ENCODE assay signal across 8 cellular contexts in genomic region chr6:99393366-99393697, GRCh38. TPM values are rescaled to one million over a fixed set of nuclear protein-coding genes. Genes with fewer than 3 reads are reported as not detected.
A peak's percentile ranks its signal among the peaks of the same experiment; 100 is the strongest.
DNase-seq lines count a peak whose midpoint lies in the region; ATAC-seq, FAIRE-seq and TF ChIP-seq lines count a peak whose summit lies in the region.

No MANE protein-coding gene starts in this region.

- H3K4me3 ChIP-seq in HEK293 (ENCODE audit: low read depth, low read length) (peak overlapping the region; percentile 71), OCI-LY7 (ENCODE audit: low read depth, low read length, poor library complexity, severe bottlenecking) (peak overlapping the region; percentile 74), parathyroid adenoma (ENCODE audit: low read depth, low read length) (peak overlapping the region; percentile 99)

- DNase-seq in OCI-LY7 (ENCODE audit: low spot score) = no peak
- no peak for DNase-seq in KBM-7
- no peak for DNase-seq in GM12892 (ENCODE audit: insufficient read length)
- DNase-seq in amniotic stem cell (lab: John Stamatoyannopoulos, UW) = no peak

- CTCF ChIA-PET in HEK293 (lab: Yijun Ruan, JAX) = interaction anchor here (0.5 to 1.7 kb wide), 9 partner anchors 20 to 468 kb away, joined by 3 to 10 read pairs (median 5); no protein-coding TSS in a partner anchor
- CTCF ChIA-PET in OCI-LY7 (lab: Charles Lee; ENCODE audit: unreplicated experiment) = interaction anchor here (0.6 kb wide), 1 partner anchor 67 kb away, joined by 3 read pairs; no protein-coding TSS in a partner anchor

- H3K36me3 ChIP-seq in HEK293 (ENCODE audit: control insufficient read depth in 2 of 2, insufficient read depth in 1 of 2, low read length in 2 of 2) = peaks cover 6 to 10% of the 10 kb centered on the region in 2 experiments
- peaks cover 15% of the 10 kb centered on the region for H3K36me3 ChIP-seq in OCI-LY7 (ENCODE audit: insufficient read depth, low read length)
- H3K36me3 ChIP-seq in parathyroid adenoma (ENCODE audit: control insufficient read depth, insufficient read depth, low read length) = no peaks in the 10 kb centered on the region

- peaks cover 13% of the 10 kb centered on the region; the same call in 1 of the 2 replicates for H3K79me2 ChIP-seq in OCI-LY7 (ENCODE audit: insufficient read depth, low read depth, low read length)
- H3K79me2 ChIP-seq in parathyroid adenoma = peaks cover 6% of the 10 kb centered on the region

- TF ChIP-seq CTCF in HEK293 (tag by site-specific recombination; IDR thresholded peaks at IDR 0.05) (no peak), OCI-LY7 (conservative IDR thresholded peaks at IDR 0.05; ENCODE audit: low read length) (no peak), parathyroid adenoma (IDR thresholded peaks at IDR 0.05) (no peak)

- no peaks in the 10 kb centered on the region for H3K9me2 ChIP-seq in OCI-LY7 (ENCODE audit: insufficient read depth, low read length)

- TF ChIP-seq POLR2A in GM12892 (IDR thresholded peaks at IDR 0.05; ENCODE audit: low read depth, low read length) = no peak

- H2AFZ ChIP-seq in OCI-LY7 (ENCODE audit: low read length) = peak overlapping the region; percentile 94
- H2AFZ ChIP-seq in parathyroid adenoma = peak overlapping the region; percentile 92

- BruUV-seq in OCI-LY7 (replicated peaks; lab: Mats Ljungman, UMichigan) = no TSS peak

- H3K27me3 ChIP-seq in parathyroid adenoma (ENCODE audit: control insufficient read depth, insufficient read depth, low read length) = no peaks in the 10 kb centered on the region

- H3K4me1 ChIP-seq in HEK293 (ENCODE audit: control insufficient read depth, insufficient read depth, low read length) = no peaks in the 10 kb centered on the region
- peaks cover 4% of the 10 kb centered on the region for H3K4me1 ChIP-seq in OCI-LY7 (ENCODE audit: insufficient read depth, low read length, poor library complexity, severe bottlenecking)
- no peaks in the 10 kb centered on the region for H3K4me1 ChIP-seq in parathyroid adenoma

- in situ Hi-C loops in KBM-7 (cut with MboI; ENCODE audit: low pct_unique_long_range_greater_than_20kb, low sequenced_read_pairs) = no loop called here

- H3K9ac ChIP-seq in parathyroid adenoma = no peak overlapping the region

- no peak for FAIRE-seq in GM12892 (lab: Jason Lieb, UNC)

- H3K27ac ChIP-seq in HEK293 (ENCODE audit: extremely low read depth, low read depth, low read length) (peak overlapping the region; percentile 64), OCI-LY7 (ENCODE audit: low read depth, low read length, poor library complexity, severe bottlenecking) (peak overlapping the region; percentile 74), parathyroid adenoma (peak overlapping the region; percentile 69)

- H3K4me2 ChIP-seq in OCI-LY7 (ENCODE audit: low read length) (peak overlapping the region; percentile 88), parathyroid adenoma (ENCODE audit: low read length) (peak overlapping the region; percentile 91)

- no peaks in the 10 kb centered on the region for H3K9me3 ChIP-seq in HEK293 (ENCODE audit: control insufficient read depth, insufficient read depth, low read depth, low read length)
- H3K9me3 ChIP-seq in OCI-LY7 (ENCODE audit: low read length) = no peaks in the 10 kb centered on the region
- no peaks in the 10 kb centered on the region for H3K9me3 ChIP-seq in parathyroid adenoma (ENCODE audit: control insufficient read depth, low read length)

- POLR2A ChIA-PET in HEK293 (lab: Yijun Ruan, JAX) = interaction anchor here (0.6 to 3.9 kb wide), 26 partner anchors 10 to 420 kb away, joined by 3 to 41 read pairs (median 6); partner anchors contain the start of genes CCNC, FAXC and PNISR
- POLR2A ChIA-PET in OCI-LY7 (lab: Charles Lee) = interaction anchor here (0.5 to 1.8 kb wide), 16 partner anchors 9 to 311 kb away, joined by 3 to 23 read pairs (median 3); partner anchors contain the start of genes CCNC and PNISR

- intact Hi-C loops in OCI-LY7 (cut with micrococcal nuclease; ENCODE audit: unreplicated experiment) = no loop called here

- no peaks in the 10 kb centered on the region for H4K20me1 ChIP-seq in OCI-LY7 (ENCODE audit: insufficient read depth, low read length)

- ATAC-seq in GM18511 (IDR thresholded peaks at IDR 0.05; ENCODE audit: unreplicated experiment) (peak; percentile 38), esophagus mucosa (peak; percentile 20)

TF ChIP-seq in HEK293, 187 proteins besides CTCF, POLR2A, EP300 and RAD21:
- TF ChIP-seq PATZ1 (tag by site-specific recombination; IDR thresholded peaks at IDR 0.05) = no peak

RNA-seq across cellular contexts. Expression of gene COQ3, which starts 0.7 kb away (rescaled TPM):
- total RNA-seq in OCI-LY7 (2014; rRNA removed; shearing (Covaris generic)) = 3.7 and 8.3 TPM in 2 replicates
- total RNA-seq in OCI-LY7 (2022) (10.9 and 11.1 TPM in 2 replicates), esophagus mucosa (9.2 TPM)
- polyA plus RNA-seq in GM12892 (2012; ENCODE audit: missing spikeins) = 17.9 TPM

RNA-seq across cellular contexts. Expression of gene PNISR, which starts 31.8 kb away (rescaled TPM):
- 163 and 169 TPM in 2 replicates for total RNA-seq in OCI-LY7 (2014; rRNA removed; shearing (Covaris generic))
- total RNA-seq in OCI-LY7 (2022) (176 and 201 TPM in 2 replicates), esophagus mucosa (27.7 TPM)
- 127 TPM for polyA plus RNA-seq in GM12892 (2012; ENCODE audit: missing spikeins)

RNA-seq across cellular contexts. Expression of gene FAXC, which starts 43.9 kb away (rescaled TPM):
- not detected in 2 replicates for total RNA-seq in OCI-LY7 (2014; rRNA removed; shearing (Covaris generic))
- total RNA-seq in OCI-LY7 (2022) (not detected in 2 replicates), esophagus mucosa (1.6 TPM)
- polyA plus RNA-seq in GM12892 (2012; ENCODE audit: missing spikeins) = not detected
